ENCODE assay signal across 33 cellular contexts in the genomic region with DNA sequence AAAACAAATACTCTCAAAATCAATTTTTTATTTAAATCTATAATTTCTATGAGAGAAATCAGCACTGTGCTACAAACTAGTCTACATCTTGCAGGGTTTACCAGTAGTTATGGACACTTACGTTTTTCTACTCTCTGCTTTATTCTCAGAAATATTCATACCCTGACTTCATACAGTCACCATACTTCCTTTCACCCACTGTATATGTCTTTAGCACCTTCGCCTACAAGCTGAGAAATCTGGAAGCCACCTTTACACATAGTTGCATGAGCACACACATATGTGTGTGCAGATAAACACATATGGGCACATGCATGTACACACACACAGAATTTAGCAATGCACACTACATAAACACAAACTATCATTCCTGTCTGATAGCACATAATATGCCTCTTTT.
"Had no signal": no experiment of that assay in that cellular context is flagged by ENCODE, and none has a peak within 500 bp of the region (broad histone marks: within the 10 kb centered on the region; RNA-seq: fewer than 3 reads in every experiment).

No MANE protein-coding gene starts in this region.

- H3K4me3 Mint-ChIP-seq: activated B cell treated with CpG ODN at 0.5 μM for 24 hours; activated CD8-positive, alpha-beta memory T cell treated with anti-CD3 and anti-CD28 coated beads, Interleukin-2, amount 10 ng/mL, durations not matched to agents 7 days and 5 days; activated CD8-positive, alpha-beta T cell treated with anti-CD3 and anti-CD28 coated beads for 36 hours; activated naive CD4-positive, alpha-beta T cell treated with anti-CD3 and anti-CD28 coated beads, Interleukin-2, amount 10 ng/mL, durations not matched to agents 7 days and 5 days; activated naive CD8-positive, alpha-beta T cell treated with anti-CD3 and anti-CD28 coated beads, Interleukin-2, amount 10 ng/mL, durations not matched to agents 7 days and 5 days; activated T-cell treated with anti-CD3 and anti-CD28 coated beads, Interleukin-2, amount 50 U/mL, for 24 hours; activated T-cell treated with anti-CD3 and anti-CD28 coated beads, Interleukin-2, amount 50 U/mL, for 72 hours; brain; T-helper 17 cell; T-helper 2 cell treated with Interferon-gamma antibody and Interleukin-4, amounts not matched to agents 5 μg/mL and 100 μg/mL, for 36 hours had no signal

- H3K27ac Mint-ChIP-seq: activated B cell treated with CpG ODN at 0.5 μM for 24 hours; activated CD8-positive, alpha-beta memory T cell treated with anti-CD3 and anti-CD28 coated beads, Interleukin-2, amount 10 ng/mL, durations not matched to agents 7 days and 5 days; activated CD8-positive, alpha-beta T cell treated with anti-CD3 and anti-CD28 coated beads for 36 hours; activated naive CD4-positive, alpha-beta T cell treated with anti-CD3 and anti-CD28 coated beads, Interleukin-2, amount 10 ng/mL, durations not matched to agents 7 days and 5 days; activated naive CD4-positive, alpha-beta T cell treated with anti-CD3 and anti-CD28 coated beads, Interleukin-2, amount 50 U/mL, for 72 hours; activated naive CD8-positive, alpha-beta T cell treated with anti-CD3 and anti-CD28 coated beads, Interleukin-2, amount 10 ng/mL, durations not matched to agents 7 days and 5 days; activated T-cell treated with anti-CD3 and anti-CD28 coated beads, Interleukin-2, amount 50 U/mL, for 24 hours; activated T-cell treated with anti-CD3 and anti-CD28 coated beads, Interleukin-2, amount 50 U/mL, for 72 hours; brain; T-helper 17 cell; T-helper 2 cell treated with Interferon-gamma antibody and Interleukin-4, amounts not matched to agents 5 μg/mL and 100 μg/mL, for 36 hours had no signal

- H3K9me3 Mint-ChIP-seq: activated B cell treated with CpG ODN at 0.5 μM for 24 hours; activated CD8-positive, alpha-beta T cell treated with anti-CD3 and anti-CD28 coated beads for 36 hours; activated naive CD4-positive, alpha-beta T cell treated with anti-CD3 and anti-CD28 coated beads, Interleukin-2, amount 10 ng/mL, durations not matched to agents 7 days and 5 days; activated naive CD4-positive, alpha-beta T cell treated with anti-CD3 and anti-CD28 coated beads, Interleukin-2, amount 50 U/mL, for 72 hours; activated naive CD8-positive, alpha-beta T cell treated with anti-CD3 and anti-CD28 coated beads, Interleukin-2, amount 10 ng/mL, durations not matched to agents 7 days and 5 days; activated T-cell treated with anti-CD3 and anti-CD28 coated beads, Interleukin-2, amount 50 U/mL, for 24 hours; activated T-cell treated with anti-CD3 and anti-CD28 coated beads, Interleukin-2, amount 50 U/mL, for 72 hours; brain; T-helper 2 cell treated with Interferon-gamma antibody and Interleukin-4, amounts not matched to agents 5 μg/mL and 100 μg/mL, for 36 hours had no signal

- H3K36me3 Mint-ChIP-seq: activated CD8-positive, alpha-beta memory T cell treated with anti-CD3 and anti-CD28 coated beads, Interleukin-2, amount 10 ng/mL, durations not matched to agents 7 days and 5 days; activated naive CD4-positive, alpha-beta T cell treated with anti-CD3 and anti-CD28 coated beads, Interleukin-2, amount 10 ng/mL, durations not matched to agents 7 days and 5 days; activated naive CD4-positive, alpha-beta T cell treated with anti-CD3 and anti-CD28 coated beads, Interleukin-2, amount 50 U/mL, for 72 hours; activated naive CD8-positive, alpha-beta T cell treated with anti-CD3 and anti-CD28 coated beads, Interleukin-2, amount 10 ng/mL, durations not matched to agents 7 days and 5 days; brain had no signal

- H3K9me3 ChIP-seq: ascending aorta, breast epithelium, colonic mucosa, esophagus squamous epithelium, gastroesophageal sphincter had no signal

- H3K27me3 Mint-ChIP-seq: activated B cell treated with CpG ODN at 0.5 μM for 24 hours; activated CD8-positive, alpha-beta memory T cell treated with anti-CD3 and anti-CD28 coated beads, Interleukin-2, amount 10 ng/mL, durations not matched to agents 7 days and 5 days; activated CD8-positive, alpha-beta T cell treated with anti-CD3 and anti-CD28 coated beads for 36 hours; activated naive CD4-positive, alpha-beta T cell treated with anti-CD3 and anti-CD28 coated beads, Interleukin-2, amount 10 ng/mL, durations not matched to agents 7 days and 5 days; activated naive CD8-positive, alpha-beta T cell treated with anti-CD3 and anti-CD28 coated beads, Interleukin-2, amount 10 ng/mL, durations not matched to agents 7 days and 5 days; activated T-cell treated with anti-CD3 and anti-CD28 coated beads, Interleukin-2, amount 50 U/mL, for 24 hours; brain; T-helper 17 cell had no signal

- H3K27me3 ChIP-seq: ascending aorta, breast epithelium, cardiac muscle cell, colonic mucosa, esophagus squamous epithelium, gastroesophageal sphincter had no signal

- H3K4me3 ChIP-seq: ascending aorta, breast epithelium, cardiac muscle cell, colonic mucosa, esophagus squamous epithelium, gastroesophageal sphincter had no signal

- H3K36me3 ChIP-seq: ascending aorta, breast epithelium, cardiac muscle cell, colonic mucosa, esophagus squamous epithelium, gastroesophageal sphincter, WERI-Rb-1 had no signal

- DNase-seq: activated B cell treated with CpG ODN at 0.5 μM for 24 hours; activated CD4-positive, alpha-beta T cell treated with anti-CD3 and anti-CD28 coated beads for 48 hours; activated CD4-positive, alpha-beta T cell treated with anti-CD3 and anti-CD28 coated beads, Interleukin-2, amount 50 U/mL, for 1 hour; activated CD4-positive, alpha-beta T cell treated with anti-CD3 and anti-CD28 coated beads, Interleukin-2, amount 50 U/mL, for 48 hours; activated CD8-positive, alpha-beta memory T cell treated with anti-CD3 and anti-CD28 coated beads, Interleukin-2, amount 10 ng/mL, durations not matched to agents 7 days and 5 days; activated CD8-positive, alpha-beta memory T cell treated with anti-CD3 and anti-CD28 coated beads, Interleukin-2, amount 50 U/mL, for 4 hours; activated CD8-positive, alpha-beta T cell treated with anti-CD3 and anti-CD28 coated beads for 36 hours; activated gamma-delta T cell; activated naive CD4-positive, alpha-beta T cell; activated naive CD4-positive, alpha-beta T cell treated with anti-CD3 and anti-CD28 coated beads, Interleukin-2, amount 10 ng/mL, durations not matched to agents 7 days and 5 days; activated naive CD8-positive, alpha-beta T cell treated with anti-CD3 and anti-CD28 coated beads, Interleukin-2, amount 10 ng/mL, durations not matched to agents 7 days and 5 days; activated T-cell treated with anti-CD3 and anti-CD28 coated beads, Interleukin-2, amount 50 U/mL, for 24 hours; activated T-cell treated with anti-CD3 and anti-CD28 coated beads, Interleukin-2, amount 50 U/mL, for 72 hours; central memory CD4-positive, alpha-beta T cell; cerebellar nuclear complex; colonic mucosa; effector CD8-positive, alpha-beta T cell; esophagus squamous epithelium; foreskin melanocyte; T-helper 1 cell; T-helper 17 cell; T1000; WERI-Rb-1 had no signal

- H3K27ac ChIP-seq: ascending aorta, breast epithelium, cardiac muscle cell, colonic mucosa, epithelial cell of prostate, esophagus squamous epithelium, gastroesophageal sphincter, WERI-Rb-1 had no signal

- H3K4me1 ChIP-seq: ascending aorta, breast epithelium, colonic mucosa, esophagus squamous epithelium, gastroesophageal sphincter had no signal

- FAIRE-seq: endometrium, endothelial cell of umbilical vein had no signal

- ATAC-seq: activated CD8-positive, alpha-beta memory T cell treated with anti-CD3 and anti-CD28 coated beads, Interleukin-2, amount 10 ng/mL, durations not matched to agents 7 days and 5 days; activated CD8-positive, alpha-beta T cell treated with anti-CD3 and anti-CD28 coated beads for 36 hours; activated naive CD4-positive, alpha-beta T cell treated with anti-CD3 and anti-CD28 coated beads, Interleukin-2, amount 50 U/mL, for 72 hours; gastroesophageal sphincter; T-helper 17 cell had no signal

- H3K4me1 Mint-ChIP-seq: activated B cell treated with CpG ODN at 0.5 μM for 24 hours; activated naive CD8-positive, alpha-beta T cell treated with anti-CD3 and anti-CD28 coated beads, Interleukin-2, amount 10 ng/mL, durations not matched to agents 7 days and 5 days had no signal
